1 cellular context compared by ENCODE assay signal in genomic region chr2:10453899-10454298, GRCh38.
TF ChIP-seq lines count a peak whose summit lies in the region.

No MANE protein-coding gene starts in this region.

TF ChIP-seq in SK-N-SH treated with all-trans-retinoic acid at 6 μM for 48 hours, 23 proteins besides CTCF, POLR2A, EP300 and RAD21 (continued from another document):
- TF ChIP-seq RARB (CRISPR knock-in tag; IDR thresholded peaks at IDR 0.05), result no peak
